Comparison of ENCODE assay signal across 24 cellular contexts in genomic region chr13:32195713-32196112, GRCh38.
"Had no signal": no experiment of that assay in that cellular context is flagged by ENCODE, and none has a peak within 500 bp of the region (broad histone marks: within the 10 kb centered on the region; RNA-seq: fewer than 3 reads in every experiment).

No MANE protein-coding gene starts in this region.

- H3K9me3 ChIP-seq: body of pancreas, heart right ventricle, lower lobe of right lung, right lobe of liver, thyroid gland, upper lobe of right lung had no signal

- H3K4me1 Mint-ChIP-seq: activated CD4-positive, alpha-beta T cell treated with anti-CD3 and anti-CD28 coated beads for 36 hours; activated CD8-positive, alpha-beta memory T cell treated with anti-CD3 and anti-CD28 coated beads, Interleukin-2, amount 10 ng/mL, durations not matched to agents 7 days and 5 days; natural killer cell; stimulated activated effector memory CD8-positive, alpha-beta T cell treated with anti-CD3 and anti-CD28 coated beads, Interleukin-12 subunit alpha, Interleukin-12 subunit beta, amount 100 ng/mL, for 72 hours had no signal

- H3K36me3 ChIP-seq: lower lobe of right lung, right lobe of liver, thyroid gland, upper lobe of right lung had no signal

- H3K4me1 ChIP-seq: body of pancreas, foreskin keratinocyte, lower lobe of right lung, right lobe of liver, thyroid gland, upper lobe of right lung had no signal

- ATAC-seq: activated CD4-positive, alpha-beta T cell treated with anti-CD3 and anti-CD28 coated beads for 36 hours; activated CD8-positive, alpha-beta memory T cell treated with anti-CD3 and anti-CD28 coated beads, Interleukin-2, amount 10 ng/mL, durations not matched to agents 7 days and 5 days; activated CD8-positive, alpha-beta T cell treated with anti-CD3 and anti-CD28 coated beads, Interleukin-2, amount 10 ng/mL, durations not matched to agents 7 days and 5 days; body of pancreas; foreskin keratinocyte; lower lobe of right lung; natural killer cell; stimulated activated effector memory CD8-positive, alpha-beta T cell treated with anti-CD3 and anti-CD28 coated beads, Interleukin-12 subunit alpha, Interleukin-12 subunit beta, amount 100 ng/mL, for 72 hours; upper lobe of right lung had no signal

- DNase-seq: activated CD4-positive, alpha-beta T cell treated with anti-CD3 and anti-CD28 coated beads for 36 hours; activated CD4-positive, CD25-positive, alpha-beta regulatory T cell; activated CD8-positive, alpha-beta memory T cell treated with anti-CD3 and anti-CD28 coated beads, Interleukin-2, amount 10 ng/mL, durations not matched to agents 7 days and 5 days; activated CD8-positive, alpha-beta T cell treated with anti-CD3 and anti-CD28 coated beads, Interleukin-2, amount 10 ng/mL, durations not matched to agents 7 days and 5 days; activated effector memory CD4-positive, alpha-beta T cell treated with Interleukin-2 at 50 U/mL for 16 hours; activated naive CD4-positive, alpha-beta T cell treated with Interleukin-2 at 50 U/mL for 16 hours; aorta; body of pancreas; caudate nucleus; foreskin keratinocyte; heart right ventricle; lower lobe of right lung; mesenchymal stem cell; natural killer cell; right lobe of liver; stimulated activated CD4-positive, alpha-beta T cell treated with anti-CD3 and anti-CD28 coated beads, Interleukin-12 subunit alpha, Interleukin-12 subunit beta, amount 100 ng/mL, for 4 hours; stimulated activated CD4-positive, alpha-beta T cell treated with anti-CD3 and anti-CD28 coated beads, Interleukin-4, amount 100 ng/mL, for 24 hours; thyroid gland; upper lobe of right lung had no signal

- H3K27ac ChIP-seq: body of pancreas, foreskin keratinocyte, lower lobe of right lung, right lobe of liver, skin epidermis, thyroid gland, upper lobe of right lung had no signal

- H3K4me3 ChIP-seq: body of pancreas, heart right ventricle, lower lobe of right lung, right lobe of liver, skin epidermis, thyroid gland, upper lobe of right lung had no signal

- H3K4me3 Mint-ChIP-seq: activated CD4-positive, alpha-beta T cell treated with anti-CD3 and anti-CD28 coated beads for 36 hours; activated CD8-positive, alpha-beta memory T cell treated with anti-CD3 and anti-CD28 coated beads, Interleukin-2, amount 10 ng/mL, durations not matched to agents 7 days and 5 days; activated CD8-positive, alpha-beta T cell treated with anti-CD3 and anti-CD28 coated beads, Interleukin-2, amount 10 ng/mL, durations not matched to agents 7 days and 5 days; activated naive CD8-positive, alpha-beta T cell; natural killer cell; stimulated activated effector memory CD8-positive, alpha-beta T cell treated with anti-CD3 and anti-CD28 coated beads, Interleukin-12 subunit alpha, Interleukin-12 subunit beta, amount 100 ng/mL, for 72 hours; stimulated activated naive CD8-positive, alpha-beta T cell treated with anti-CD3 and anti-CD28 coated beads, Interleukin-15, Interleukin-2, amounts not matched to agents 100 ng/mL and 50 ng/mL, for 24 hours had no signal

- H3K9me3 Mint-ChIP-seq: natural killer cell; stimulated activated effector memory CD8-positive, alpha-beta T cell treated with anti-CD3 and anti-CD28 coated beads, Interleukin-12 subunit alpha, Interleukin-12 subunit beta, amount 100 ng/mL, for 72 hours; stimulated activated naive CD8-positive, alpha-beta T cell treated with anti-CD3 and anti-CD28 coated beads, Interleukin-15, Interleukin-2, amounts not matched to agents 100 ng/mL and 50 ng/mL, for 24 hours had no signal

- H3K27me3 ChIP-seq: body of pancreas, foreskin keratinocyte, heart right ventricle, right lobe of liver, thyroid gland, upper lobe of right lung had no signal

- H3K36me3 Mint-ChIP-seq: activated CD8-positive, alpha-beta memory T cell treated with anti-CD3 and anti-CD28 coated beads, Interleukin-2, amount 10 ng/mL, durations not matched to agents 7 days and 5 days; activated naive CD8-positive, alpha-beta T cell; natural killer cell; stimulated activated effector memory CD8-positive, alpha-beta T cell treated with anti-CD3 and anti-CD28 coated beads, Interleukin-12 subunit alpha, Interleukin-12 subunit beta, amount 100 ng/mL, for 72 hours had no signal

- H3K27me3 Mint-ChIP-seq: activated CD4-positive, alpha-beta T cell treated with anti-CD3 and anti-CD28 coated beads for 36 hours; activated naive CD8-positive, alpha-beta T cell; progenitor cell of endocrine pancreas; stimulated activated naive CD8-positive, alpha-beta T cell treated with anti-CD3 and anti-CD28 coated beads, Interleukin-15, Interleukin-2, amounts not matched to agents 100 ng/mL and 50 ng/mL, for 24 hours had no signal

- H3K27ac Mint-ChIP-seq: activated CD4-positive, alpha-beta T cell treated with anti-CD3 and anti-CD28 coated beads for 36 hours; activated CD8-positive, alpha-beta memory T cell treated with anti-CD3 and anti-CD28 coated beads, Interleukin-2, amount 10 ng/mL, durations not matched to agents 7 days and 5 days; activated CD8-positive, alpha-beta T cell treated with anti-CD3 and anti-CD28 coated beads, Interleukin-2, amount 10 ng/mL, durations not matched to agents 7 days and 5 days; activated naive CD8-positive, alpha-beta T cell; natural killer cell; progenitor cell of endocrine pancreas; stimulated activated effector memory CD8-positive, alpha-beta T cell treated with anti-CD3 and anti-CD28 coated beads, Interleukin-12 subunit alpha, Interleukin-12 subunit beta, amount 100 ng/mL, for 72 hours; stimulated activated naive CD8-positive, alpha-beta T cell treated with anti-CD3 and anti-CD28 coated beads, Interleukin-15, Interleukin-2, amounts not matched to agents 100 ng/mL and 50 ng/mL, for 24 hours had no signal
